ENCODE assay signal across 22 cellular contexts in genomic region chr11:121299417-121299816, GRCh38. TPM values are rescaled to one million over a fixed set of nuclear protein-coding genes. Genes with fewer than 3 reads are reported as not detected.
DNase-seq lines count a peak whose midpoint lies in the region; FAIRE-seq and TF ChIP-seq lines count a peak whose summit lies in the region.
"Had no signal": no experiment of that assay in that cellular context is flagged by ENCODE, and none has a peak within 500 bp of the region (broad histone marks: within the 10 kb centered on the region; RNA-seq: fewer than 3 reads in every experiment).

No MANE protein-coding gene starts in this region.

- H3K4me3 Mint-ChIP-seq in MCF 10A (ENCODE audit: unreplicated experiment), result no peak overlapping the region
- H3K4me3 Mint-ChIP-seq: CD4-positive, alpha-beta memory T cell had no signal

- H2AFZ ChIP-seq in keratinocyte (ENCODE audit: control insufficient read depth, low read length), result no peak overlapping the region

- no peak overlapping the region for H3K27ac Mint-ChIP-seq in MCF 10A (ENCODE audit: low read depth, unreplicated experiment)

- H4K20me1 ChIP-seq in keratinocyte (ENCODE audit: control insufficient read depth, extremely low read depth, insufficient read depth, low read length), result peaks cover 3% of the 10 kb centered on the region

- H3K36me3 Mint-ChIP-seq in MCF 10A (ENCODE audit: insufficient read depth, unreplicated experiment), result peaks cover 19% of the 10 kb centered on the region

- DNase-seq in HCEC 1CT, result peak; percentile 5
- DNase-seq in keratinocyte (ENCODE audit: low read depth, low spot score), result no peak
- no peak for DNase-seq in NCI-H2081 treated with DMSO at 0.1 percent for 48 hours (lab: John Stamatoyannopoulos, UW)
- no peak for DNase-seq in MCF 10A (ENCODE audit: unreplicated experiment)
- no peak for DNase-seq in NCI-H2081 (lab: John Stamatoyannopoulos, UW)
- DNase-seq: CD4-positive, alpha-beta memory T cell; DMS 273 treated with DMSO at 0.1 percent for 48 hours; Kasumi-1; MM.1S; NCI-H1048; NCI-H1417 treated with DMSO at 0.1 percent for 48 hours; NCI-H1930; NCI-H2171 treated with DMSO at 0.1 percent for 48 hours; NCI-H526; SHP77 treated with DMSO at 0.1 percent for 48 hours had no signal

- BruUV-seq in MCF 10A (replicated peaks; lab: Mats Ljungman, UMichigan), result no TSS peak

- FAIRE-seq in keratinocyte (lab: Jason Lieb, UNC), result no peak
- FAIRE-seq: G401.6, GM18507, HTR-8/SVneo had no signal

- TF ChIP-seq CTCF in C4-2B (conservative IDR thresholded peaks at IDR 0.05) (no peak), VCaP (conservative IDR thresholded peaks at IDR 0.05) (no peak), keratinocyte (optimal IDR thresholded peaks at IDR 0.05 in 1 of 3, IDR thresholded peaks at IDR 0.05 in 1 of 3, conservative IDR thresholded peaks at IDR 0.05 in 1 of 3; ENCODE audit: extremely low read depth in 1 of 3, insufficient read depth in 2 of 3, low read length in 3 of 3) (no peak), MCF 10A (IDR thresholded peaks at IDR 0.05; ENCODE audit: unreplicated experiment) (no peak)

- POLR2A ChIA-PET in MCF 10A (lab: Yijun Ruan, JAX), result interaction anchor here (0.7 kb wide), 1 partner anchor 264 kb away, joined by 3 read pairs; no protein-coding TSS in a partner anchor

- no peaks in the 10 kb centered on the region for H3K27me3 Mint-ChIP-seq in MCF 10A (ENCODE audit: insufficient read depth, unreplicated experiment)
- H3K27me3 Mint-ChIP-seq: CD4-positive, alpha-beta memory T cell had no signal

- H3K9me3 Mint-ChIP-seq in MCF 10A (ENCODE audit: unreplicated experiment), result no peaks in the 10 kb centered on the region
- H3K9me3 Mint-ChIP-seq: CD4-positive, alpha-beta memory T cell had no signal

- no peak overlapping the region for H3K4me3 ChIP-seq in keratinocyte (ENCODE audit: control insufficient read depth in 2 of 3, extremely low read depth in 1 of 3, insufficient read depth in 2 of 3, low read depth in 1 of 3, low read length in 3 of 3)
- H3K4me3 ChIP-seq: SK-N-MC had no signal

- H3K79me2 ChIP-seq in keratinocyte (ENCODE audit: control insufficient read depth, insufficient read depth, low read length), result peaks cover 86% of the 10 kb centered on the region

- H3K9me1 ChIP-seq in keratinocyte (ENCODE audit: control insufficient read depth, extremely low read depth, insufficient read depth, low read length), result peaks cover 2% of the 10 kb centered on the region

- peaks cover 26% of the 10 kb centered on the region for H3K4me1 ChIP-seq in keratinocyte (ENCODE audit: control insufficient read depth, extremely low read depth, insufficient read depth, low read length)
- H3K4me1 ChIP-seq: Caco-2 had no signal

- dilution Hi-C loops in keratinocyte (cut with MboI; ENCODE audit: extremely low pct_ligation_motif_present, low sequenced_read_pairs), result no loop called here

- no peaks in the 10 kb centered on the region for H3K27me3 ChIP-seq in keratinocyte (ENCODE audit: control insufficient read depth, extremely low read depth, insufficient read depth, low read length)

- H3K27ac ChIP-seq in C4-2B (peak overlapping the region; percentile 65; the same call in 1 of the 2 replicates), VCaP (peak overlapping the region; percentile 61), keratinocyte (ENCODE audit: control insufficient read depth, insufficient read depth, low read length) (peak overlapping the region; percentile 55)
- H3K27ac ChIP-seq: SK-N-MC had no signal

- CTCF ChIA-PET in MCF 10A (lab: Yijun Ruan, JAX), result interaction anchor here (0.6 to 2.2 kb wide), 4 partner anchors 20 to 358 kb away, joined by 3 to 5 read pairs (median 3); no protein-coding TSS in a partner anchor

- H3K4me1 Mint-ChIP-seq in MCF 10A (ENCODE audit: insufficient read depth, unreplicated experiment), result peaks cover 26% of the 10 kb centered on the region

- intact Hi-C loops in MCF 10A (cut with micrococcal nuclease), result loop anchor here (10.0 kb wide), 1 partner anchor 905 kb away; no protein-coding TSS in a partner anchor

- H3K4me2 ChIP-seq in keratinocyte (ENCODE audit: control insufficient read depth, extremely low read depth, insufficient read depth, low read depth, low read length), result no peak overlapping the region

- no peak overlapping the region for H3K9ac ChIP-seq in keratinocyte (ENCODE audit: control insufficient read depth, extremely low read depth, insufficient read depth, low read length)

- peaks cover 1 to 20% of the 10 kb centered on the region in 2 experiments for H3K36me3 ChIP-seq in keratinocyte (ENCODE audit: control insufficient read depth in 2 of 2, extremely low read depth in 1 of 2, insufficient read depth in 2 of 2, low read length in 2 of 2)

- no peaks in the 10 kb centered on the region for H3K9me3 ChIP-seq in keratinocyte (ENCODE audit: control insufficient read depth, low read depth, low read length)
- H3K9me3 ChIP-seq: Caco-2 had no signal

RNA-seq across cellular contexts. Expression of gene SC5D, which starts 6.8 kb away (rescaled TPM):
- 112 to 273 TPM (median 259 TPM) in 3 replicates for polyA plus RNA-seq in keratinocyte
- 20.6 TPM for polyA plus RNA-seq in keratinocyte (2011; ENCODE audit: low read depth)
- polyA plus RNA-seq in keratinocyte (2011; cell fraction: cytosol; rRNA removed), result 60.9 and 114 TPM in 2 replicates
- polyA plus RNA-seq in keratinocyte (2011; cell fraction: nucleus; rRNA removed), result 163 and 241 TPM in 2 replicates
- 99.9 and 119 TPM in 2 replicates for polyA plus RNA-seq in keratinocyte (2012; ENCODE audit: low replicate concordance)
- 142 to 283 TPM (median 212 TPM) in 3 replicates for polyA minus RNA-seq in keratinocyte
- 103 TPM for polyA minus RNA-seq in keratinocyte (2011; cell fraction: cytosol; rRNA and poly(A)+ RNA removed)
- polyA minus RNA-seq in keratinocyte (2011; cell fraction: nucleus; rRNA and poly(A)+ RNA removed), result 220 and 372 TPM in 2 replicates
- total RNA-seq in MCF 10A (2022), result 25.9 and 27.6 TPM in 2 replicates
